Comparison of ENCODE assay signal across 10 cellular contexts in genomic region chr13:38223093-38223492, GRCh38.
DNase-seq lines count a peak whose midpoint lies in the region; ATAC-seq, FAIRE-seq and TF ChIP-seq lines count a peak whose summit lies in the region.
"Had no signal": no experiment of that assay in that cellular context is flagged by ENCODE, and none has a peak within 500 bp of the region (broad histone marks: within the 10 kb centered on the region; RNA-seq: fewer than 3 reads in every experiment).

No MANE protein-coding gene starts in this region.

- H3K9me3 ChIP-seq in pancreas (no peaks in the 10 kb centered on the region), tibial artery (no peaks in the 10 kb centered on the region)

- peaks cover 3% of the 10 kb centered on the region; the same call in 1 of the 2 replicates for H3K9me2 ChIP-seq in GM23338 (ENCODE audit: insufficient read depth)

- no peak overlapping the region for H3K27ac Mint-ChIP-seq in GM23338
- no peak overlapping the region for H3K27ac Mint-ChIP-seq in endothelial cell (ENCODE audit: unreplicated experiment)
- no peak overlapping the region for H3K27ac Mint-ChIP-seq in osteocyte (ENCODE audit: unreplicated experiment)

- no peak overlapping the region for H3K4me2 ChIP-seq in GM23338

- no peak overlapping the region for H3K4me3 Mint-ChIP-seq in GM23338
- H3K4me3 Mint-ChIP-seq in endothelial cell (ENCODE audit: unreplicated experiment): no peak overlapping the region
- no peak overlapping the region for H3K4me3 Mint-ChIP-seq in osteocyte (ENCODE audit: unreplicated experiment)

- H3K36me3 ChIP-seq in GM23338 (ENCODE audit: insufficient read depth) (no peaks in the 10 kb centered on the region), pancreas (no peaks in the 10 kb centered on the region), tibial artery (no peaks in the 10 kb centered on the region)

- intact Hi-C loops in pancreas (cut with DNase I) (no loop called here), tibial artery (cut with DNase I; ENCODE audit: low total_unique reads) (no loop called here)

- 86 to 91% methylated on average over 1 of the region's 1 CpG for WGBS in pancreas, 2 donors

- H3K27me3 ChIP-seq in GM23338 (ENCODE audit: insufficient read depth) (no peaks in the 10 kb centered on the region), pancreas (no peaks in the 10 kb centered on the region), tibial artery (no peaks in the 10 kb centered on the region)

- FAIRE-seq in pancreas (lab: Jason Lieb, UNC): no peak

- H3K27me3 Mint-ChIP-seq in GM23338 (ENCODE audit: insufficient read depth, low read depth, poor library complexity) (no peaks in the 10 kb centered on the region), endothelial cell (ENCODE audit: unreplicated experiment) (no peaks in the 10 kb centered on the region), osteocyte (ENCODE audit: unreplicated experiment) (no peaks in the 10 kb centered on the region)

- H3K27ac ChIP-seq in GM23338 (ENCODE audit: low read depth) (no peak overlapping the region), pancreas (no peak overlapping the region), tibial artery (no peak overlapping the region)

- H3K79me2 ChIP-seq in GM23338 (replicated peaks; ENCODE audit: insufficient read depth): no peaks in the 10 kb centered on the region

- DNase-seq in GM23338 (ENCODE audit: low spot score): peak; percentile 72
- peak; percentile 65 for DNase-seq in NCI-H748 (lab: John Stamatoyannopoulos, UW; ENCODE audit: unreplicated experiment)
- peak; percentile 32 for DNase-seq in endothelial cell (ENCODE audit: low spot score)
- DNase-seq in osteocyte (ENCODE audit: extremely low spot score, unreplicated experiment): no peak
- DNase-seq in pancreas: no peak
- no peak for DNase-seq in tibial artery
- DNase-seq: activated naive CD4-positive, alpha-beta T cell; stimulated activated CD4-positive, alpha-beta T cell treated with anti-CD3 and anti-CD28 coated beads, Interleukin-2, amount 100 ng/mL, for 48 hours had no signal

- no peaks in the 10 kb centered on the region for H3K4me1 Mint-ChIP-seq in GM23338
- no peaks in the 10 kb centered on the region for H3K4me1 Mint-ChIP-seq in endothelial cell (ENCODE audit: unreplicated experiment)
- H3K4me1 Mint-ChIP-seq in osteocyte (ENCODE audit: unreplicated experiment): no peaks in the 10 kb centered on the region

- H3K4me1 ChIP-seq in GM23338 (ENCODE audit: insufficient read depth): no peaks in the 10 kb centered on the region
- no peaks in the 10 kb centered on the region for H3K4me1 ChIP-seq in pancreas
- no peaks in the 10 kb centered on the region for H3K4me1 ChIP-seq in tibial artery

- H3K36me3 Mint-ChIP-seq in GM23338 (ENCODE audit: low read depth) (no peaks in the 10 kb centered on the region), endothelial cell (ENCODE audit: low read depth, unreplicated experiment) (no peaks in the 10 kb centered on the region), osteocyte (ENCODE audit: unreplicated experiment) (no peaks in the 10 kb centered on the region)

- TF ChIP-seq CTCF in GM23338 (conservative IDR thresholded peaks at IDR 0.05; ENCODE audit: low read depth in 2 of 2) (peak; percentile 71 to 79), endothelial cell (IDR thresholded peaks at IDR 0.05; ENCODE audit: unreplicated experiment) (no peak), osteocyte (IDR thresholded peaks at IDR 0.05) (peak; percentile 58), pancreas (IDR thresholded peaks at IDR 0.05) (no peak), tibial artery (IDR thresholded peaks at IDR 0.05) (no peak)

- no peaks in the 10 kb centered on the region for H4K20me1 ChIP-seq in GM23338 (replicated peaks; ENCODE audit: insufficient read depth)

- H3K9me3 Mint-ChIP-seq in GM23338: no peaks in the 10 kb centered on the region
- no peaks in the 10 kb centered on the region for H3K9me3 Mint-ChIP-seq in endothelial cell (ENCODE audit: unreplicated experiment)
- H3K9me3 Mint-ChIP-seq in osteocyte (ENCODE audit: unreplicated experiment): no peaks in the 10 kb centered on the region

- no peaks in the 10 kb centered on the region for H3F3A ChIP-seq in GM23338 (replicated peaks; ENCODE audit: low read depth)

- peak; percentile 96 for ATAC-seq in GM23338
- ATAC-seq in GM18502 (IDR thresholded peaks at IDR 0.05; ENCODE audit: poor library complexity, unreplicated experiment): no peak
- ATAC-seq in pancreas: no peak
- ATAC-seq: Panc1 had no signal

- H2AFZ ChIP-seq in GM23338: no peak overlapping the region

- H3K4me3 ChIP-seq in GM23338: no peak overlapping the region
- no peak overlapping the region for H3K4me3 ChIP-seq in pancreas
- H3K4me3 ChIP-seq in tibial artery: no peak overlapping the region

TF ChIP-seq in GM23338, 12 proteins besides CTCF, POLR2A, EP300 and RAD21 (continues in another document):
- TF ChIP-seq EZH2 (IDR thresholded peaks at IDR 0.05; ENCODE audit: low read depth, unreplicated experiment) (no peak), ZNF114 (CRISPR knock-in tag; IDR thresholded peaks at IDR 0.05) (no peak), ETS1 (IDR thresholded peaks at IDR 0.05) (no peak), ZNF331 (CRISPR knock-in tag; IDR thresholded peaks at IDR 0.05; ENCODE audit: low read depth) (no peak), NANOG (IDR thresholded peaks at IDR 0.05; ENCODE audit: borderline replicate concordance) (no peak), POLR2AphosphoS5 (IDR thresholded peaks at IDR 0.05; ENCODE audit: low read depth) (no peak), EZH2phosphoT487 (IDR thresholded peaks at IDR 0.05; ENCODE audit: unreplicated experiment) (no peak), JUNB (IDR thresholded peaks at IDR 0.05; ENCODE audit: unreplicated experiment) (no peak), STAT1 (IDR thresholded peaks at IDR 0.05; ENCODE audit: unreplicated experiment) (no peak)
- TF ChIP-seq, protein P1, sequence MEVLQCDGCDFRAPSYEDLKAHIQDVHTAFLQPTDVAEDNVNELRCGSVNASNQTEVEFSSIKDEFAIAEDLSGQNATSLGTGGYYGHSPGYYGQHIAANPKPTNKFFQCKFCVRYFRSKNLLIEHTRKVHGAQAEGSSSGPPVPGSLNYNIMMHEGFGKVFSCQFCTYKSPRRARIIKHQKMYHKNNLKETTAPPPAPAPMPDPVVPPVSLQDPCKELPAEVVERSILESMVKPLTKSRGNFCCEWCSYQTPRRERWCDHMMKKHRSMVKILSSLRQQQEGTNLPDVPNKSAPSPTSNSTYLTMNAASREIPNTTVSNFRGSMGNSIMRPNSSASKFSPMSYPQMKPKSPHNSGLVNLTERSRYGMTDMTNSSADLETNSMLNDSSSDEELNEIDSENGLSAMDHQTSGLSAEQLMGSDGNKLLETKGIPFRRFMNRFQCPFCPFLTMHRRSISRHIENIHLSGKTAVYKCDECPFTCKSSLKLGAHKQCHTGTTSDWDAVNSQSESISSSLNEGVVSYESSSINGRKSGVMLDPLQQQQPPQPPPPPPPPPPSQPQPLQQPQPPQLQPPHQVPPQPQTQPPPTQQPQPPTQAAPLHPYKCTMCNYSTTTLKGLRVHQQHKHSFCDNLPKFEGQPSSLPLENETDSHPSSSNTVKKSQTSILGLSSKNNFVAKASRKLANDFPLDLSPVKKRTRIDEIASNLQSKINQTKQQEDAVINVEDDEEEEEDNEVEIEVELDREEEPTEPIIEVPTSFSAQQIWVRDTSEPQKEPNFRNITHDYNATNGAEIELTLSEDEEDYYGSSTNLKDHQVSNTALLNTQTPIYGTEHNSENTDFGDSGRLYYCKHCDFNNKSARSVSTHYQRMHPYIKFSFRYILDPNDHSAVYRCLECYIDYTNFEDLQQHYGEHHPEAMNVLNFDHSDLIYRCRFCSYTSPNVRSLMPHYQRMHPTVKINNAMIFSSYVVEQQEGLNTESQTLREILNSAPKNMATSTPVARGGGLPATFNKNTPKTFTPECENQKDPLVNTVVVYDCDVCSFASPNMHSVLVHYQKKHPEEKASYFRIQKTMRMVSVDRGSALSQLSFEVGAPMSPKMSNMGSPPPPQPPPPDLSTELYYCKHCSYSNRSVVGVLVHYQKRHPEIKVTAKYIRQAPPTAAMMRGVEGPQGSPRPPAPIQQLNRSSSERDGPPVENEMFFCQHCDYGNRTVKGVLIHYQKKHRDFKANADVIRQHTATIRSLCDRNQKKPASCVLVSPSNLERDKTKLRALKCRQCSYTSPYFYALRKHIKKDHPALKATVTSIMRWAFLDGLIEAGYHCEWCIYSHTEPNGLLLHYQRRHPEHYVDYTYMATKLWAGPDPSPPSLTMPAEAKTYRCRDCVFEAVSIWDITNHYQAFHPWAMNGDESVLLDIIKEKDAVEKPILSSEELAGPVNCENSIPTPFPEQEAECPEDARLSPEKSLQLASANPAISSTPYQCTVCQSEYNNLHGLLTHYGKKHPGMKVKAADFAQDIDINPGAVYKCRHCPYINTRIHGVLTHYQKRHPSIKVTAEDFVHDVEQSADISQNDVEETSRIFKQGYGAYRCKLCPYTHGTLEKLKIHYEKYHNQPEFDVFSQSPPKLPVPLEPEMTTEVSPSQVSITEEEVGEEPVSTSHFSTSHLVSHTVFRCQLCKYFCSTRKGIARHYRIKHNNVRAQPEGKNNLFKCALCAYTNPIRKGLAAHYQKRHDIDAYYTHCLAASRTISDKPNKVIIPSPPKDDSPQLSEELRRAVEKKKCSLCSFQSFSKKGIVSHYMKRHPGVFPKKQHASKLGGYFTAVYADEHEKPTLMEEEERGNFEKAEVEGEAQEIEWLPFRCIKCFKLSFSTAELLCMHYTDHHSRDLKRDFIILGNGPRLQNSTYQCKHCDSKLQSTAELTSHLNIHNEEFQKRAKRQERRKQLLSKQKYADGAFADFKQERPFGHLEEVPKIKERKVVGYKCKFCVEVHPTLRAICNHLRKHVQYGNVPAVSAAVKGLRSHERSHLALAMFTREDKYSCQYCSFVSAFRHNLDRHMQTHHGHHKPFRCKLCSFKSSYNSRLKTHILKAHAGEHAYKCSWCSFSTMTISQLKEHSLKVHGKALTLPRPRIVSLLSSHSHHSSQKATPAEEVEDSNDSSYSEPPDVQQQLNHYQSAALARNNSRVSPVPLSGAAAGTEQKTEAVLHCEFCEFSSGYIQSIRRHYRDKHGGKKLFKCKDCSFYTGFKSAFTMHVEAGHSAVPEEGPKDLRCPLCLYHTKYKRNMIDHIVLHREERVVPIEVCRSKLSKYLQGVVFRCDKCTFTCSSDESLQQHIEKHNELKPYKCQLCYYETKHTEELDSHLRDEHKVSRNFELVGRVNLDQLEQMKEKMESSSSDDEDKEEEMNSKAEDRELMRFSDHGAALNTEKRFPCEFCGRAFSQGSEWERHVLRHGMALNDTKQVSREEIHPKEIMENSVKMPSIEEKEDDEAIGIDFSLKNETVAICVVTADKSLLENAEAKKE (CRISPR knock-in tag; IDR thresholded peaks at IDR 0.05): no peak

Comparison
In these comparisons a context has a peak if more than half of its experiments do, and no peak if none do; other contexts are left out.
1. DNase-seq: peak in GM23338 (single experiment), NCI-H748 (single experiment) and endothelial cell (single experiment); none in osteocyte (single experiment), pancreas (0 of 6) and tibial artery (0 of 2).
2. CTCF ChIP-seq: peak in GM23338 (2 of 2) and osteocyte (single experiment); none in endothelial cell (single experiment), pancreas (0 of 4) and tibial artery (0 of 2).